8 cellular contexts compared by ENCODE assay signal in genomic region chr16:81469710-81470481, GRCh38. TPM values are rescaled to one million over a fixed set of nuclear protein-coding genes. Genes with fewer than 3 reads are reported as not detected.
DNase-seq lines count a peak whose midpoint lies in the region; ATAC-seq, FAIRE-seq and TF ChIP-seq lines count a peak whose summit lies in the region.

No MANE protein-coding gene starts in this region.

- FAIRE-seq in astrocyte (lab: Jason Lieb, UNC) = no peak

- no peak overlapping the region for H3K4me3 Mint-ChIP-seq in GM23338
- H3K4me3 Mint-ChIP-seq in astrocyte (ENCODE audit: unreplicated experiment) = no peak overlapping the region
- no peak overlapping the region for H3K4me3 Mint-ChIP-seq in Calu3 (ENCODE audit: low read depth, unreplicated experiment)

- H3K4me1 ChIP-seq in GM23338 (ENCODE audit: insufficient read depth) (no peaks in the 10 kb centered on the region; the same call in 1 of the 2 replicates), astrocyte (ENCODE audit: insufficient read depth, low read length) (peaks cover 15% of the 10 kb centered on the region), trophoblast cell (ENCODE audit: control insufficient read depth in 1 of 2, insufficient read depth in 2 of 2, low read length in 2 of 2) (peaks cover 0 to 7% of the 10 kb centered on the region in 2 experiments)

- no peak overlapping the region for H2AFZ ChIP-seq in GM23338
- no peak overlapping the region for H2AFZ ChIP-seq in astrocyte (ENCODE audit: low read depth, low read length)
- H2AFZ ChIP-seq in trophoblast cell (ENCODE audit: insufficient read depth, low read length, poor library complexity) = no peak overlapping the region

- H3K9me2 ChIP-seq in GM23338 (ENCODE audit: insufficient read depth) = no peaks in the 10 kb centered on the region

- H3K14ac ChIP-seq in trophoblast cell (ENCODE audit: low read length) = no peak overlapping the region

- WGBS in trophoblast cell (ENCODE audit: extremely low coverage, insufficient coverage, insufficient read length) = no CpG with 5 or more reads among the region's 12 CpGs

- H2BK120ac ChIP-seq in trophoblast cell (ENCODE audit: insufficient read depth, low read length, poor library complexity) = no peak overlapping the region

- no peak overlapping the region for H4K12ac ChIP-seq in trophoblast cell (ENCODE audit: low read depth, low read length)

- no peak overlapping the region for H4K91ac ChIP-seq in trophoblast cell (ENCODE audit: low read depth, low read length)

- no TSS peak for BruUV-seq in Calu3 (replicated peaks; lab: Mats Ljungman, UMichigan)

- H3K4me3 ChIP-seq in GM23338 (no peak overlapping the region), astrocyte (ENCODE audit: insufficient read depth, low read depth, low read length) (no peak overlapping the region), trophoblast cell (ENCODE audit: low read depth, low read length) (no peak overlapping the region)

- H3K9me3 ChIP-seq in astrocyte (ENCODE audit: insufficient read depth, low read depth, low read length) = no peaks in the 10 kb centered on the region
- peaks cover 2% of the 10 kb centered on the region for H3K9me3 ChIP-seq in trophoblast cell (ENCODE audit: insufficient read depth, low read depth, low read length)

- TF ChIP-seq CTCF in GM23338 (conservative IDR thresholded peaks at IDR 0.05; ENCODE audit: low read depth in 2 of 2) = no peak
- no peak for TF ChIP-seq CTCF in astrocyte (IDR thresholded peaks at IDR 0.05; ENCODE audit: insufficient read depth, low read depth, low read length)
- no peak for TF ChIP-seq CTCF in Calu3 (IDR thresholded peaks at IDR 0.05; ENCODE audit: unreplicated experiment)

- H3K79me2 ChIP-seq in GM23338 (replicated peaks; ENCODE audit: insufficient read depth) (peaks cover 97% of the 10 kb centered on the region), astrocyte (ENCODE audit: insufficient read depth, low read length) (peaks cover 97% of the 10 kb centered on the region), trophoblast cell (ENCODE audit: control insufficient read depth, insufficient read depth, low read length, poor library complexity) (peaks cover 26% of the 10 kb centered on the region)

- no peak overlapping the region for H2BK12ac ChIP-seq in trophoblast cell (ENCODE audit: low read length)

- no peaks in the 10 kb centered on the region for H3K79me1 ChIP-seq in trophoblast cell (ENCODE audit: low read length)

- no peak overlapping the region for H2BK5ac ChIP-seq in trophoblast cell (ENCODE audit: low read depth, low read length, poor library complexity)

- peaks cover 18% of the 10 kb centered on the region; the same call in 1 of the 2 replicates for H3F3A ChIP-seq in GM23338 (replicated peaks; ENCODE audit: low read depth)

- peaks cover 2% of the 10 kb centered on the region for H3K27me3 Mint-ChIP-seq in GM23338 (ENCODE audit: insufficient read depth, low read depth, poor library complexity)
- no peaks in the 10 kb centered on the region for H3K27me3 Mint-ChIP-seq in astrocyte (ENCODE audit: low read depth, unreplicated experiment)
- no peaks in the 10 kb centered on the region for H3K27me3 Mint-ChIP-seq in Calu3 (ENCODE audit: unreplicated experiment)

- H3K4ac ChIP-seq in trophoblast cell (ENCODE audit: low read depth, low read length) = peak overlapping the region; percentile 10

- H3K27ac ChIP-seq in GM23338 (ENCODE audit: low read depth) (peak overlapping the region; percentile 73), astrocyte (ENCODE audit: low read depth, low read length) (no peak overlapping the region), trophoblast cell (ENCODE audit: low read depth, low read length) (no peak overlapping the region)

- H3K9me3 Mint-ChIP-seq in GM23338 (no peaks in the 10 kb centered on the region), astrocyte (ENCODE audit: unreplicated experiment) (no peaks in the 10 kb centered on the region), Calu3 (ENCODE audit: low read depth, unreplicated experiment) (no peaks in the 10 kb centered on the region)

- no peak overlapping the region for H4K8ac ChIP-seq in trophoblast cell (ENCODE audit: low read depth, low read length)

- H3K27me3 ChIP-seq in GM23338 (ENCODE audit: insufficient read depth) (no peaks in the 10 kb centered on the region), astrocyte (ENCODE audit: insufficient read depth, low read length) (no peaks in the 10 kb centered on the region), trophoblast cell (ENCODE audit: insufficient read depth, low read length) (no peaks in the 10 kb centered on the region)

- peaks cover 69% of the 10 kb centered on the region for H4K20me1 ChIP-seq in GM23338 (replicated peaks; ENCODE audit: insufficient read depth)
- H4K20me1 ChIP-seq in astrocyte (ENCODE audit: insufficient read depth, low read length) = peaks cover 98% of the 10 kb centered on the region

- ATAC-seq in GM18505 (IDR thresholded peaks at IDR 0.05; ENCODE audit: unreplicated experiment) = peak; percentile 87
- ATAC-seq in GM23338 = no peak

- no peak for TF ChIP-seq POLR2A in GM18505 (IDR thresholded peaks at IDR 0.05; ENCODE audit: borderline replicate concordance, extremely low read depth, insufficient read depth, insufficient read length)

- peaks cover 25% of the 10 kb centered on the region for H3K4me1 Mint-ChIP-seq in GM23338
- peaks cover 36% of the 10 kb centered on the region for H3K4me1 Mint-ChIP-seq in astrocyte (ENCODE audit: low read depth, unreplicated experiment)
- H3K4me1 Mint-ChIP-seq in Calu3 (ENCODE audit: low read depth, unreplicated experiment) = peaks cover 30% of the 10 kb centered on the region

- DNase-seq in GM23338 (ENCODE audit: low spot score) (no peak), MV-4-11 (lab: John Stamatoyannopoulos, UW) (peak; percentile 97), astrocyte (ENCODE audit: low read depth) (no peak), trophoblast cell (no peak), LoVo (ENCODE audit: low spot score) (no peak), NCI-H2171 treated with DMSO at 0.1 percent for 48 hours (lab: John Stamatoyannopoulos, UW) (no peak), Calu3 (no peak)

- H3K18ac ChIP-seq in trophoblast cell (ENCODE audit: low read length) = no peak overlapping the region

- no peak overlapping the region for H3K23ac ChIP-seq in trophoblast cell (ENCODE audit: low read length)

- peaks cover 11% of the 10 kb centered on the region for H3K36me3 Mint-ChIP-seq in GM23338 (ENCODE audit: low read depth)
- peaks cover 6% of the 10 kb centered on the region for H3K36me3 Mint-ChIP-seq in astrocyte (ENCODE audit: low read depth, unreplicated experiment)
- H3K36me3 Mint-ChIP-seq in Calu3 (ENCODE audit: insufficient read depth, unreplicated experiment) = no peaks in the 10 kb centered on the region

- intact Hi-C loops in Calu3 (cut with micrococcal nuclease; ENCODE audit: unreplicated experiment) = no loop called here

- H3K9ac ChIP-seq in astrocyte (ENCODE audit: low read length) (no peak overlapping the region), trophoblast cell (ENCODE audit: low read length) (no peak overlapping the region)

- no peaks in the 10 kb centered on the region for H3K36me3 ChIP-seq in GM23338 (ENCODE audit: insufficient read depth)
- H3K36me3 ChIP-seq in astrocyte (ENCODE audit: insufficient read depth, low read length) = no peaks in the 10 kb centered on the region
- peaks cover 23 to 28% of the 10 kb centered on the region in 2 experiments for H3K36me3 ChIP-seq in trophoblast cell (ENCODE audit: control insufficient read depth in 1 of 2, insufficient read depth in 2 of 2, low read length in 2 of 2)

- no peak overlapping the region for H2AK5ac ChIP-seq in trophoblast cell (ENCODE audit: low read length)

- H3K4me2 ChIP-seq in GM23338 (no peak overlapping the region), astrocyte (ENCODE audit: low read length) (no peak overlapping the region), trophoblast cell (ENCODE audit: low read length) (no peak overlapping the region)

- no peak overlapping the region for H3K27ac Mint-ChIP-seq in GM23338
- H3K27ac Mint-ChIP-seq in astrocyte (ENCODE audit: unreplicated experiment) = peak overlapping the region; percentile 41
- H3K27ac Mint-ChIP-seq in Calu3 (ENCODE audit: unreplicated experiment) = no peak overlapping the region

- CTCF ChIA-PET in Calu3 (lab: Charles Lee) = interaction anchor here (1.3 kb wide), 1 partner anchor 261 kb away, joined by 4 read pairs; no protein-coding TSS in a partner anchor

RNA-seq across cellular contexts. Expression of gene CMIP, which starts 25.3 kb away (rescaled TPM):
- 49.8 and 62.3 TPM in 2 replicates for total RNA-seq in GM23338 (2014; rRNA removed; shearing (Covaris generic))
- 9.5 and 10.5 TPM in 2 replicates for polyA plus RNA-seq in GM23338 (2016; fragmentation: Nextera tagmentation; extraction: Ambion mirVana)
- total RNA-seq in astrocyte (64.5 and 71.5 TPM in 2 replicates), Calu3 (2022) (79.9 and 82.7 TPM in 2 replicates)
- 78.7 and 79.2 TPM in 2 replicates for polyA plus RNA-seq in trophoblast cell (2013)
